8 cellular contexts compared by ENCODE assay signal in the genomic region with DNA sequence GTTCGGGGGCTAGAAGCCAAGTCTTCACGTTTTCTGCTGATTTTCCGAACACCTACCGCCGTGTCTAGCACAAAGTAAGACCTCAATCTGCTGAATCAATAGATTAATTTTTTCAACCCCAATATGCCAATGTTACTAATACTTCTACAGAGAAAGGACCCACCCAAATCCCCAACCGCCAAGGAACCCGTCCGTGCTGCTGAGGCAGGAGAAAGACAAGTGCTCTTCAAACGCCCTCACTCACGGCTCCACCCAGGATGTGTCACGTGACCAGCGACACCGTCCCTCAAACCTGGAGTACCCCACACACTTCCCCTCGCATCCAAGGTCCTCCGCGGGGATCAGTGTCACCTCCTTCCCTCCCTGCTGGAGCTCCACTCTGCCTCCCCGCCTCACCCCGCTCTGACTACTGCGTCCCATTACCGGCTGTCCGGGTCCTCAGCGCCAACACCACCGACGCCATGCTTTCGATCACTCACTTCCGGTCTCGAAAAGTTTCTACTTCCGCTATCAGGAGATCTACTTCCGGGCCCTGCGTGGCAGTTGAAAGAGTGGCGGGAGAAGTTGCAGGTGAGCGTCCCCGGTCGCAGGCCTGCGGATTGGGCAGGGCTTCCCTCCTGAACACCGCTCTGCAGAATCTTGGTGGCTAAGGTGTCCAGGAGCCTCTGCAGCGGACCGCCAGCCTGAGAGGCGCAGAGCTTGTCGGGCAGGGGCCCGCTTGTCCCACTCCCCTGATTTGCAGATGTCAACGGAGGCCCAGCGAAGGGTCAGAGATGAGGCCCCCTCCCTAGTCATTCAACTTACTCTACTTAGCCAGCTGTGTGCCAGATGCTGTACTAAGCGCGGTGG. TPM values are rescaled to one million over a fixed set of nuclear protein-coding genes. Genes with fewer than 3 reads are reported as not detected.
DNase-seq lines count a peak whose midpoint lies in the region; ATAC-seq and TF ChIP-seq lines count a peak whose summit lies in the region.

A gene with protein sequence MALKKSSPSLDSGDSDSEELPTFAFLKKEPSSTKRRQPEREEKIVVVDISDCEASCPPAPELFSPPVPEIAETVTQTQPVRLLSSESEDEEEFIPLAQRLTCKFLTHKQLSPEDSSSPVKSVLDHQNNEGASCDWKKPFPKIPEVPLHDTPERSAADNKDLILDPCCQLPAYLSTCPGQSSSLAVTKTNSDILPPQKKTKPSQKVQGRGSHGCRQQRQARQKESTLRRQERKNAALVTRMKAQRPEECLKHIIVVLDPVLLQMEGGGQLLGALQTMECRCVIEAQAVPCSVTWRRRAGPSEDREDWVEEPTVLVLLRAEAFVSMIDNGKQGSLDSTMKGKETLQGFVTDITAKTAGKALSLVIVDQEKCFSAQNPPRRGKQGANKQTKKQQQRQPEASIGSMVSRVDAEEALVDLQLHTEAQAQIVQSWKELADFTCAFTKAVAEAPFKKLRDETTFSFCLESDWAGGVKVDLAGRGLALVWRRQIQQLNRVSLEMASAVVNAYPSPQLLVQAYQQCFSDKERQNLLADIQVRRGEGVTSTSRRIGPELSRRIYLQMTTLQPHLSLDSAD (plus strand): TSS at position 522 of the 849 bp plus-strand sequence. CDS start 1,980 bp downstream, outside the sequence.
A gene (minus strand): TSS at position 477 of the 849 bp plus-strand sequence. CDS start 14 bp downstream, at position 463.

- TF ChIP-seq CTCF in PC-9 (conservative IDR thresholded peaks at IDR 0.05), result no peak
- TF ChIP-seq CTCF in esophagus muscularis mucosa (IDR thresholded peaks at IDR 0.05), result no peak

- H4K20me1 ChIP-seq in PC-9 (ENCODE audit: insufficient read depth), result peaks cover 6% of the 10 kb centered on the region; the same call in 1 of the 2 replicates

- DNase-seq in DMS 273 (lab: John Stamatoyannopoulos, UW; ENCODE audit: unreplicated experiment) (peak; percentile 95), PC-9 (peak; percentile 81 to 86), esophagus muscularis mucosa (ENCODE audit: extremely low spot score) (peak; percentile 97), myocyte (ENCODE audit: low read depth) (peak; percentile 91)
- DNase-seq in activated T-cell treated with anti-CD3 and anti-CD28 coated beads, Interleukin-2, amount 50 U/mL, for 1 hour, result peak; percentile 89
- DNase-seq in stimulated activated CD8-positive, alpha-beta memory T cell treated with anti-CD3 and anti-CD28 coated beads, Interleukin-7, amount 100 ng/mL, for 4 hours (ENCODE audit: low read depth in 2 of 2), result peak; percentile 76 to 77

- BruUV-seq in PC-9 (replicated peaks; lab: Mats Ljungman, UMichigan), result TSS peak; percentile 62

- POLR2A ChIA-PET in PC-9 (lab: Charles Lee; ENCODE audit: unreplicated experiment), result no interaction called here

- H3K27ac ChIP-seq in PC-9 (peak within 1 kb of the TSS; percentile 74), esophagus muscularis mucosa (replicated peaks in 1 of 4) (peak within 1 kb of the TSS; percentile 90 to 96 (median 93))

- H3K4me3 ChIP-seq in PC-9, result peak within 1 kb of the TSS; percentile 73
- H3K4me3 ChIP-seq in esophagus muscularis mucosa, result peak within 1 kb of the TSS; percentile 83 to 89 (median 84)

- H3K36me3 ChIP-seq in PC-9 (ENCODE audit: low read depth), result peaks cover 22% of the 10 kb centered on the region
- peaks cover 13 to 29% (median 26%) of the 10 kb centered on the region in 4 donors for H3K36me3 ChIP-seq in esophagus muscularis mucosa

- TF ChIP-seq RAD21 in Ishikawa (IDR thresholded peaks at IDR 0.05; ENCODE audit: low read depth), result no peak

- peaks cover 20% of the 10 kb centered on the region for H3K4me1 ChIP-seq in PC-9 (replicated peaks; ENCODE audit: insufficient read depth)
- H3K4me1 ChIP-seq in esophagus muscularis mucosa, result peaks cover 22 to 31% (median 25%) of the 10 kb centered on the region in 4 donors

- H3K27me3 ChIP-seq in PC-9 (ENCODE audit: insufficient read depth, low read depth) (no peaks in the 10 kb centered on the region), esophagus muscularis mucosa (no peaks in the 10 kb centered on the region)

- peak; percentile 20 for TF ChIP-seq POLR2A in esophagus muscularis mucosa (IDR thresholded peaks at IDR 0.05; ENCODE audit: low read depth)

- peak within 1 kb of the TSS; percentile 84 for H3K4me2 ChIP-seq in PC-9

- WGBS in esophagus muscularis mucosa, result 1% methylated on average over 31 of the region's 45 CpGs

- H2AFZ ChIP-seq in PC-9, result peak within 1 kb of the TSS; percentile 90

- CTCF ChIA-PET in PC-9 (lab: Charles Lee), result no interaction called here

- H3K9me3 ChIP-seq in PC-9 (ENCODE audit: insufficient read depth, low read depth) (no peaks in the 10 kb centered on the region), esophagus muscularis mucosa (no peaks in the 10 kb centered on the region)

- H3K9me2 ChIP-seq in PC-9 (ENCODE audit: insufficient read depth), result no peaks in the 10 kb centered on the region

- peak; percentile 92 for ATAC-seq in GM21528 (IDR thresholded peaks at IDR 0.05; ENCODE audit: low FRiP score, unreplicated experiment)

- no peaks in the 10 kb centered on the region; the same call in 1 of the 2 replicates for H3F3A ChIP-seq in PC-9 (ENCODE audit: insufficient read depth, low read depth)

- peaks cover 34% of the 10 kb centered on the region for H3K79me2 ChIP-seq in PC-9 (ENCODE audit: low read depth)

- intact Hi-C loops in PC-9 (cut with micrococcal nuclease; ENCODE audit: unreplicated experiment) (no loop called here), esophagus muscularis mucosa (cut with DNase I) (no loop called here)

- no peak for TF ChIP-seq EP300 in Ishikawa (IDR thresholded peaks at IDR 0.05; ENCODE audit: borderline replicate concordance)
- TF ChIP-seq EP300 in esophagus muscularis mucosa (IDR thresholded peaks at IDR 0.05), result no peak

TF ChIP-seq in Ishikawa, 13 proteins besides CTCF, POLR2A, EP300 and RAD21:
- TF ChIP-seq TAF1 (IDR thresholded peaks at IDR 0.05; ENCODE audit: low read depth), result peak; percentile 97
- TF ChIP-seq FOXM1 (IDR thresholded peaks at IDR 0.05; ENCODE audit: borderline replicate concordance, low read depth), result no peak
- no peak for TF ChIP-seq NFIC (IDR thresholded peaks at IDR 0.05)
- TF ChIP-seq EGR1 (IDR thresholded peaks at IDR 0.05), result no peak
- TF ChIP-seq CREB1 (IDR thresholded peaks at IDR 0.05; ENCODE audit: low read depth), result no peak
- TF ChIP-seq, protein P1, sequence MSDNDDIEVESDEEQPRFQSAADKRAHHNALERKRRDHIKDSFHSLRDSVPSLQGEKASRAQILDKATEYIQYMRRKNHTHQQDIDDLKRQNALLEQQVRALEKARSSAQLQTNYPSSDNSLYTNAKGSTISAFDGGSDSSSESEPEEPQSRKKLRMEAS (IDR thresholded peaks at IDR 0.05), result peak; percentile 95
- TF ChIP-seq YY1 (IDR thresholded peaks at IDR 0.05; ENCODE audit: low read depth), result peak; percentile 94
- TF ChIP-seq TEAD4 (IDR thresholded peaks at IDR 0.05), result no peak
- TF ChIP-seq ZBTB7A (IDR thresholded peaks at IDR 0.05; ENCODE audit: low read depth), result no peak
- no peak for TF ChIP-seq CEBPB (IDR thresholded peaks at IDR 0.05)
- TF ChIP-seq, protein P2, sequence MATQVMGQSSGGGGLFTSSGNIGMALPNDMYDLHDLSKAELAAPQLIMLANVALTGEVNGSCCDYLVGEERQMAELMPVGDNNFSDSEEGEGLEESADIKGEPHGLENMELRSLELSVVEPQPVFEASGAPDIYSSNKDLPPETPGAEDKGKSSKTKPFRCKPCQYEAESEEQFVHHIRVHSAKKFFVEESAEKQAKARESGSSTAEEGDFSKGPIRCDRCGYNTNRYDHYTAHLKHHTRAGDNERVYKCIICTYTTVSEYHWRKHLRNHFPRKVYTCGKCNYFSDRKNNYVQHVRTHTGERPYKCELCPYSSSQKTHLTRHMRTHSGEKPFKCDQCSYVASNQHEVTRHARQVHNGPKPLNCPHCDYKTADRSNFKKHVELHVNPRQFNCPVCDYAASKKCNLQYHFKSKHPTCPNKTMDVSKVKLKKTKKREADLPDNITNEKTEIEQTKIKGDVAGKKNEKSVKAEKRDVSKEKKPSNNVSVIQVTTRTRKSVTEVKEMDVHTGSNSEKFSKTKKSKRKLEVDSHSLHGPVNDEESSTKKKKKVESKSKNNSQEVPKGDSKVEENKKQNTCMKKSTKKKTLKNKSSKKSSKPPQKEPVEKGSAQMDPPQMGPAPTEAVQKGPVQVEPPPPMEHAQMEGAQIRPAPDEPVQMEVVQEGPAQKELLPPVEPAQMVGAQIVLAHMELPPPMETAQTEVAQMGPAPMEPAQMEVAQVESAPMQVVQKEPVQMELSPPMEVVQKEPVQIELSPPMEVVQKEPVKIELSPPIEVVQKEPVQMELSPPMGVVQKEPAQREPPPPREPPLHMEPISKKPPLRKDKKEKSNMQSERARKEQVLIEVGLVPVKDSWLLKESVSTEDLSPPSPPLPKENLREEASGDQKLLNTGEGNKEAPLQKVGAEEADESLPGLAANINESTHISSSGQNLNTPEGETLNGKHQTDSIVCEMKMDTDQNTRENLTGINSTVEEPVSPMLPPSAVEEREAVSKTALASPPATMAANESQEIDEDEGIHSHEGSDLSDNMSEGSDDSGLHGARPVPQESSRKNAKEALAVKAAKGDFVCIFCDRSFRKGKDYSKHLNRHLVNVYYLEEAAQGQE (IDR thresholded peaks at IDR 0.05; ENCODE audit: low read depth), result no peak
- TF ChIP-seq TCF12 (IDR thresholded peaks at IDR 0.05; ENCODE audit: low read depth), result peak; percentile 15; the same call in 1 of the 2 replicates
- TF ChIP-seq, protein P3, sequence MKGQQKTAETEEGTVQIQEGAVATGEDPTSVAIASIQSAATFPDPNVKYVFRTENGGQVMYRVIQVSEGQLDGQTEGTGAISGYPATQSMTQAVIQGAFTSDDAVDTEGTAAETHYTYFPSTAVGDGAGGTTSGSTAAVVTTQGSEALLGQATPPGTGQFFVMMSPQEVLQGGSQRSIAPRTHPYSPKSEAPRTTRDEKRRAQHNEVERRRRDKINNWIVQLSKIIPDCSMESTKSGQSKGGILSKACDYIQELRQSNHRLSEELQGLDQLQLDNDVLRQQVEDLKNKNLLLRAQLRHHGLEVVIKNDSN (IDR thresholded peaks at IDR 0.05), result peak; percentile 98

RNA-seq across cellular contexts. Expression of the first gene that starts in this region (rescaled TPM):
- total RNA-seq in PC-9 (2021) (18.2 and 21.0 TPM in 2 replicates), esophagus muscularis mucosa (not detected), myocyte (0.62 and 0.68 TPM in 2 replicates)
- polyA plus RNA-seq in myocyte (2012), result 0.88 TPM

RNA-seq across cellular contexts. Expression of the second gene that starts in this region (rescaled TPM):
- total RNA-seq in PC-9 (2021) (42.6 and 48.3 TPM in 2 replicates), esophagus muscularis mucosa (10 to 100 TPM; 33.6 to 58.8 (median 48.1) TPM), myocyte (51.6 and 63.9 TPM in 2 replicates)
- 82.0 TPM for polyA plus RNA-seq in myocyte (2012)

Comparison
In these comparisons a context has a peak if more than half of its experiments do, and no peak if none do; other contexts are left out.
1. Peak in every context shown above with its lines: DNase-seq, ATAC-seq, H3K4me3 ChIP-seq and H3K27ac ChIP-seq.
2. RNA of the first gene that starts in this region (total RNA-seq): 18.2 to 21.0 TPM in PC-9; 0.62 to 0.68 TPM in myocyte and not detected in esophagus muscularis mucosa; every median in the first group is over 10 times any median in the second.